In genomic region chr9:16377311-16377710, GRCh38 we compare ENCODE assay signal across 8 cellular contexts.
"Had no signal": no experiment of that assay in that cellular context is flagged by ENCODE, and none has a peak within 500 bp of the region (broad histone marks: within the 10 kb centered on the region; RNA-seq: fewer than 3 reads in every experiment).

No MANE protein-coding gene starts in this region.

- H3K4me3 ChIP-seq: GM12878 had no signal

- DNase-seq: GDM1, GF-D8 had no signal

- FAIRE-seq: G401.6, GM12878, GM12891, GM12892, GM18507, GM19239 had no signal

- ATAC-seq: GM12878 had no signal
